1 cellular context compared by ENCODE assay signal in the genomic region with DNA sequence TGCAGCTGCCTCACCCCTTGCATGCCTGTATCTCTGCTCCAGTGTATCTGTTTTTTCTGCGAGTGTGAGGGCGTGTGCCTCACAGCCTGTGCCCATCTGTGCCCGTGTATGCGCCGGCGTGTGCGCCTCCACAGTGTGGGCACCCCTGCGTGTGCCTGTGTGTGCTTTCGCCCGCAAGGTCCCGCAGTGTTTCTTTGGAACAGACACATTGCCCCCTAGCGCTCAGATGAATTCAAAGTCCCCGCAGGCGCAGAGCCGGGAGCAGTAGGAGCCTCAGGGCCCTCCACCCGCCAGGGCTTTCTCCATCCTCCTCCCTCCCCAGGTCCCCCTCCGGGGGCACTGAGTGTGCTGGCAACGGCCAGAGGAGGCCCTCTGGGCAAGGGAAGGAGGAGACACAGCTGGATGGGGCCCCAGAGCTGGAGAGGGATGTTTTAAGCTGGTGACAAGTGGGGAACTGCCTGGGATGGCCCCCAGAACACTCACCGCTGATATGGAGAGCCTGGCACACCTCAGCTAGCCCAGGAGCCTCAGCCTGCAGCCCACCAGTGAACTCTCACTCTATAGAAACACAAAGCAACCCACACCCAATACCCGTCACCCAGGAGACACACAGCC.
TF ChIP-seq lines count a peak whose summit lies in the region.

No MANE protein-coding gene starts in this region.

TF ChIP-seq in HCT116, 20 proteins besides CTCF, POLR2A, EP300 and RAD21 (continued from another document):
- TF ChIP-seq ELF1 (IDR thresholded peaks at IDR 0.05; ENCODE audit: borderline replicate concordance, low read depth): no peak
